Comparison of ENCODE assay signal across 27 cellular contexts in the genomic region with DNA sequence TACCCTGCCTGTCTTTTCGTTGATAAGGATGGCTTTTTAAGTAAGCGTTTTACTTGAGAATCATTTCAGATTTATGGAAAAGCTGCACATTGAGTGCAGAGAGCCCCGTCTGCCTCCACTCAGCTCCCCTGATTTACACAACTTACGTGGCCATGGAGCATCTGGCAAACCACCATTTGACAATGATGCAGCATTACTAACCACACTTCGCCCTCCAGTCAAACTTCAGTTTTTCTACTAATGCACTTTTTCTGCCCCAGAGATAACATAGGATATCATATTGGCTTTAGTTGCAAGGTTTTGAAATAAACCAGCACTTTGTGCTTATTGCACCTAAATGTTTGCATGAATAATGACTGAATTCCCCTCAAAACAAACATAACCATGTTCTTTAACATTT.
"Had no signal": no experiment of that assay in that cellular context is flagged by ENCODE, and none has a peak within 500 bp of the region (broad histone marks: within the 10 kb centered on the region; RNA-seq: fewer than 3 reads in every experiment).

No MANE protein-coding gene starts in this region.

- H3K9ac ChIP-seq: neural progenitor cell, parathyroid adenoma had no signal

- H3K27me3 ChIP-seq: neural progenitor cell, neutrophil, right atrium auricular region, tibial nerve, upper lobe of left lung, vagina had no signal

- DNase-seq: hippocampal formation; left ventricle myocardium inferior; mesendoderm; naive B cell; natural killer cell; nephron progenitor cell; occipital lobe; right lobe of liver; stimulated activated CD4-positive, alpha-beta T cell treated with anti-CD3 and anti-CD28 coated beads, Interleukin-1b, Interleukin-23, amount 100 ng/mL, for 48 hours; stimulated activated CD4-positive, alpha-beta T cell treated with anti-CD3 and anti-CD28 coated beads, Interleukin-2, amount 100 ng/mL, for 48 hours; stimulated activated CD4-positive, alpha-beta T cell treated with anti-CD3 and anti-CD28 coated beads, Interleukin-4, amount 100 ng/mL, for 4 hours; stimulated activated CD8-positive, alpha-beta memory T cell treated with anti-CD3 and anti-CD28 coated beads, Interleukin-4, amount 100 ng/mL, for 48 hours; stimulated activated naive CD4-positive, alpha-beta T cell treated with Interleukin-2 at 50 U/mL for 16 hours; stimulated activated naive CD8-positive, alpha-beta T cell treated with anti-CD3 and anti-CD28 coated beads, Interleukin-15, amount 100 ng/mL, for 72 hours; substantia nigra; upper lobe of left lung had no signal

- H3K4me1 Mint-ChIP-seq: mesothelial cell of epicardium; natural killer cell; nephron progenitor cell; neural progenitor cell; stimulated activated memory B cell treated with anti-CD40 and anti-IgM and Interleukin-4, amounts not matched to agents 10 μg/mL and 1 μg/mL and 100 μg/mL, for 72 hours had no signal

- H3K4me3 ChIP-seq: left ventricle myocardium inferior, lung, neural progenitor cell, right atrium auricular region, right lobe of liver, smooth muscle cell, tibial nerve, upper lobe of left lung, vagina had no signal

- ATAC-seq: natural killer cell; right lobe of liver; stimulated activated memory B cell treated with anti-CD40 and anti-IgM and Interleukin-4, amounts not matched to agents 10 μg/mL and 1 μg/mL and 100 μg/mL, for 72 hours; stimulated activated naive CD8-positive, alpha-beta T cell treated with anti-CD3 and anti-CD28 coated beads, Interleukin-15, amount 100 ng/mL, for 72 hours had no signal

- H3K27ac Mint-ChIP-seq: mesothelial cell of epicardium; natural killer cell; nephron progenitor cell; neural progenitor cell; progenitor cell of endocrine pancreas; stimulated activated memory B cell treated with anti-CD40 and anti-IgM and Interleukin-4, amounts not matched to agents 10 μg/mL and 1 μg/mL and 100 μg/mL, for 72 hours; stimulated activated naive CD8-positive, alpha-beta T cell treated with anti-CD3 and anti-CD28 coated beads, Interleukin-15, amount 100 ng/mL, for 72 hours had no signal

- H3K4me1 ChIP-seq: neural progenitor cell, parathyroid adenoma, right atrium auricular region, right lobe of liver, tibial nerve, vagina had no signal

- H3K36me3 Mint-ChIP-seq: mesothelial cell of epicardium; natural killer cell; neural progenitor cell; stimulated activated memory B cell treated with anti-CD40 and anti-IgM and Interleukin-4, amounts not matched to agents 10 μg/mL and 1 μg/mL and 100 μg/mL, for 72 hours had no signal

- H3K4me2 ChIP-seq: neural progenitor cell, smooth muscle cell had no signal

- H3K9me3 ChIP-seq: left ventricle myocardium inferior, neutrophil, right atrium auricular region, right lobe of liver, tibial nerve, upper lobe of left lung, vagina had no signal

- H3K36me3 ChIP-seq: left ventricle myocardium inferior, neural progenitor cell, neutrophil, right atrium auricular region, right lobe of liver, tibial nerve, upper lobe of left lung, vagina had no signal

- H3K27ac ChIP-seq: left ventricle myocardium inferior, neural progenitor cell, neutrophil, parathyroid adenoma, right atrium auricular region, right lobe of liver, tibial nerve, upper lobe of left lung, vagina had no signal

- H3K9me3 Mint-ChIP-seq: mesothelial cell of epicardium; natural killer cell; nephron progenitor cell; stimulated activated memory B cell treated with anti-CD40 and anti-IgM and Interleukin-4, amounts not matched to agents 10 μg/mL and 1 μg/mL and 100 μg/mL, for 72 hours; stimulated activated naive CD8-positive, alpha-beta T cell treated with anti-CD3 and anti-CD28 coated beads, Interleukin-15, amount 100 ng/mL, for 72 hours had no signal

- H3K4me3 Mint-ChIP-seq: mesothelial cell of epicardium; natural killer cell; nephron progenitor cell; neural progenitor cell; stimulated activated memory B cell treated with anti-CD40 and anti-IgM and Interleukin-4, amounts not matched to agents 10 μg/mL and 1 μg/mL and 100 μg/mL, for 72 hours; stimulated activated naive CD8-positive, alpha-beta T cell treated with anti-CD3 and anti-CD28 coated beads, Interleukin-15, amount 100 ng/mL, for 72 hours had no signal

- H3K27me3 Mint-ChIP-seq: naive B cell had no signal
